In genomic region chr4:29079260-29079659, GRCh38 we compare ENCODE assay signal across 1 cellular context.
TF ChIP-seq lines count a peak whose summit lies in the region.

No MANE protein-coding gene starts in this region.

TF ChIP-seq in GM23338, 12 proteins besides CTCF, POLR2A, EP300 and RAD21:
- TF ChIP-seq ZNF462 (CRISPR knock-in tag; IDR thresholded peaks at IDR 0.05) = peak; percentile 41; the same call in 1 of the 2 replicates
- no peak for TF ChIP-seq ZNF331 (CRISPR knock-in tag; IDR thresholded peaks at IDR 0.05; ENCODE audit: low read depth)
